8 cellular contexts compared by ENCODE assay signal in genomic region chr6:26537846-26538571, GRCh38. TPM values are rescaled to one million over a fixed set of nuclear protein-coding genes. Genes with fewer than 3 reads are reported as not detected.
DNase-seq lines count a peak whose midpoint lies in the region; ATAC-seq and TF ChIP-seq lines count a peak whose summit lies in the region.

HMGN4 (plus strand) TSS chr6:26538366; CDS start chr6:26545207, 6,841 bp downstream.

- peak within 1 kb of the TSS; percentile 95 for H3K4me3 ChIP-seq in left ventricle myocardium inferior
- H3K4me3 ChIP-seq in vagina = peak within 1 kb of the TSS; percentile 71 to 74

- peak within 1 kb of the TSS; percentile 98 for H3K27ac Mint-ChIP-seq in T-helper 1 cell treated with Interleukin-12 subunit alpha and Interleukin-12 subunit beta and Interleukin-4 antibody, amounts not matched to agents 30 μg/mL and 1 μg/mL, for 36 hours

- H3K36me3 Mint-ChIP-seq in T-helper 1 cell treated with Interleukin-12 subunit alpha and Interleukin-12 subunit beta and Interleukin-4 antibody, amounts not matched to agents 30 μg/mL and 1 μg/mL, for 36 hours (ENCODE audit: low read depth) = peaks cover 29% of the 10 kb centered on the region

- peak within 1 kb of the TSS; percentile 88 for H3K4me3 Mint-ChIP-seq in T-helper 1 cell treated with Interleukin-12 subunit alpha and Interleukin-12 subunit beta and Interleukin-4 antibody, amounts not matched to agents 30 μg/mL and 1 μg/mL, for 36 hours

- H3K9me3 ChIP-seq in left ventricle myocardium inferior (replicated peaks) (no peaks in the 10 kb centered on the region), vagina (no peaks in the 10 kb centered on the region)

- H3K4me1 Mint-ChIP-seq in T-helper 1 cell treated with Interleukin-12 subunit alpha and Interleukin-12 subunit beta and Interleukin-4 antibody, amounts not matched to agents 30 μg/mL and 1 μg/mL, for 36 hours (ENCODE audit: low read depth) = peaks cover 51% of the 10 kb centered on the region

- DNase-seq in GM13977 (ENCODE audit: low spot score) (peak; percentile 78), NCI-H1694 treated with DMSO at 0.1 percent for 48 hours (lab: John Stamatoyannopoulos, UW) (peak; percentile 93), amniotic epithelial cell (ENCODE audit: low read depth) (peak; percentile 90), left ventricle myocardium inferior (peak; percentile 80), pulmonary artery endothelial cell (ENCODE audit: low read depth, low spot score) (peak; percentile 69), vagina (ENCODE audit: extremely low spot score in 2 of 2) (peak in 1 of 2 donors; percentile 96)

- in situ Hi-C loops in GM13977 (cut with MboI; ENCODE audit: low pct_unique_long_range_greater_than_20kb, low sequenced_read_pairs, unreplicated experiment) = no loop called here

- H3K27ac ChIP-seq in left ventricle myocardium inferior (replicated peaks) (peak within 1 kb of the TSS; percentile 90), vagina (peak within 1 kb of the TSS; percentile 93)

- H3K36me3 ChIP-seq in left ventricle myocardium inferior = peaks cover 15% of the 10 kb centered on the region
- no peaks in the 10 kb centered on the region for H3K36me3 ChIP-seq in vagina

- H3K27me3 Mint-ChIP-seq in T-helper 1 cell treated with Interleukin-12 subunit alpha and Interleukin-12 subunit beta and Interleukin-4 antibody, amounts not matched to agents 30 μg/mL and 1 μg/mL, for 36 hours (ENCODE audit: low read depth) = peaks cover 6% of the 10 kb centered on the region

- TF ChIP-seq CTCF in GM13977 (IDR thresholded peaks at IDR 0.05; ENCODE audit: extremely low read depth, insufficient read depth, missing control alignments) (no peak), left ventricle myocardium inferior (IDR thresholded peaks at IDR 0.05; ENCODE audit: borderline replicate concordance) (no peak), vagina (IDR thresholded peaks at IDR 0.05) (no peak)

- peak in 1 of 2 donors; percentile 41 for TF ChIP-seq POLR2A in vagina (IDR thresholded peaks at IDR 0.05)

- H3K9me3 Mint-ChIP-seq in T-helper 1 cell treated with Interleukin-12 subunit alpha and Interleukin-12 subunit beta and Interleukin-4 antibody, amounts not matched to agents 30 μg/mL and 1 μg/mL, for 36 hours = no peaks in the 10 kb centered on the region

- H3K27me3 ChIP-seq in left ventricle myocardium inferior (ENCODE audit: low read depth) = no peaks in the 10 kb centered on the region
- H3K27me3 ChIP-seq in vagina = no peaks in the 10 kb centered on the region

- peak; percentile 42 for ATAC-seq in HG02884 (IDR thresholded peaks at IDR 0.05; ENCODE audit: unreplicated experiment)

- H3K4me1 ChIP-seq in left ventricle myocardium inferior = peaks cover 51% of the 10 kb centered on the region
- H3K4me1 ChIP-seq in vagina = peaks cover 36% of the 10 kb centered on the region

- intact Hi-C loops in left ventricle myocardium inferior (cut with micrococcal nuclease) (no loop called here), vagina (cut with DNase I) (loop anchor here (10.0 kb wide), 1 partner anchor 513 kb away; a partner anchor contains a TSS)

RNA-seq across cellular contexts. Expression of gene HMGN4, which starts in this region (rescaled TPM):
- total RNA-seq in left ventricle myocardium inferior (29.7 TPM), pulmonary artery endothelial cell (53.0 and 75.1 TPM in 2 replicates), vagina (58.4 TPM)
